In genomic region chr17:36937001-36937960, GRCh38 we compare ENCODE assay signal across 10 cellular contexts. TPM values are rescaled to one million over a fixed set of nuclear protein-coding genes. Genes with fewer than 3 reads are reported as not detected.
DNase-seq lines count a peak whose midpoint lies in the region; ATAC-seq and TF ChIP-seq lines count a peak whose summit lies in the region.
"Had no signal": no experiment of that assay in that cellular context is flagged by ENCODE, and none has a peak within 500 bp of the region (broad histone marks: within the 10 kb centered on the region; RNA-seq: fewer than 3 reads in every experiment).

LHX1 (plus strand) TSS chr17:36937475; CDS start chr17:36938198, 723 bp downstream.

- H3K36me3 ChIP-seq in WERI-Rb-1 (no peaks in the 10 kb centered on the region), iPS-15b (ENCODE audit: control insufficient read depth, insufficient read depth, low read length) (no peaks in the 10 kb centered on the region), suprapubic skin (no peaks in the 10 kb centered on the region)
- H3K36me3 ChIP-seq: pancreas had no signal

- TF ChIP-seq CTCF in WERI-Rb-1 (IDR thresholded peaks at IDR 0.05; ENCODE audit: low read depth, low read length) (no peak), suprapubic skin (IDR thresholded peaks at IDR 0.05) (no peak)

- no peak within 1 kb of the TSS for H3K9ac ChIP-seq in iPS-15b (ENCODE audit: low read depth, low read length)

- WGBS in suprapubic skin = 3% methylated on average over 74 of the region's 75 CpGs

- peaks cover 97% of the 10 kb centered on the region for H3K27me3 ChIP-seq in WERI-Rb-1 (ENCODE audit: insufficient read depth, low read depth, severe bottlenecking)
- H3K27me3 ChIP-seq in iPS-15b (ENCODE audit: control insufficient read depth, insufficient read depth, low read length) = peaks cover 96% of the 10 kb centered on the region
- peaks cover 100% of the 10 kb centered on the region for H3K27me3 ChIP-seq in suprapubic skin

- no peak for TF ChIP-seq POLR2A in suprapubic skin (IDR thresholded peaks at IDR 0.05)

- no peak for ATAC-seq in HG02973 (IDR thresholded peaks at IDR 0.05; ENCODE audit: unreplicated experiment)

- no peak within 1 kb of the TSS for H3K27ac ChIP-seq in WERI-Rb-1
- H3K27ac ChIP-seq in suprapubic skin = no peak within 1 kb of the TSS
- H3K27ac ChIP-seq: pancreas had no signal

- no peak for TF ChIP-seq EP300 in suprapubic skin (IDR thresholded peaks at IDR 0.05)

- H3K4me3 ChIP-seq in WERI-Rb-1 (ENCODE audit: low read depth, low read length) (peak within 1 kb of the TSS; percentile 8; the same call in 1 of the 2 replicates), iPS-15b (ENCODE audit: low read depth, low read length) (peak within 1 kb of the TSS; percentile 67), suprapubic skin (peak within 1 kb of the TSS; percentile 20)

- peak; percentile 42 for DNase-seq in activated T-cell treated with anti-CD3 and anti-CD28 coated beads, Interleukin-2, amount 50 U/mL, for 1 hour
- no peak for DNase-seq in activated T-cell treated with anti-CD3 and anti-CD28 coated beads for 4 hours
- no peak for DNase-seq in WERI-Rb-1
- no peak for DNase-seq in suprapubic skin (ENCODE audit: low spot score in 2 of 2)
- no peak for DNase-seq in activated CD4-positive, CD25-positive, alpha-beta regulatory T cell treated with anti-CD3 and anti-CD28 coated beads, Interleukin-2, amount 50 U/mL, for 72 hours
- no peak for DNase-seq in head of caudate nucleus
- DNase-seq: DMS153 had no signal

- H3K4me1 ChIP-seq in iPS-15b (ENCODE audit: control insufficient read depth, insufficient read depth, low read length) (peaks cover 12% of the 10 kb centered on the region), suprapubic skin (peaks cover 92% of the 10 kb centered on the region)

- intact Hi-C loops in head of caudate nucleus (cut with DNase I) = no loop called here

- H3K9me3 ChIP-seq in WERI-Rb-1 (ENCODE audit: severe bottlenecking) (peaks cover 4% of the 10 kb centered on the region), iPS-15b (ENCODE audit: control insufficient read depth, insufficient read depth, low read length) (no peaks in the 10 kb centered on the region), suprapubic skin (no peaks in the 10 kb centered on the region)
- H3K9me3 ChIP-seq: pancreas had no signal

RNA-seq across cellular contexts. Expression of gene LHX1, which starts in this region (rescaled TPM):
- not detected for total RNA-seq in suprapubic skin
- total RNA-seq: pancreas had no signal

Comparison
In these comparisons a context has a peak if more than half of its experiments do, and no peak if none do; other contexts are left out.
1. H3K4me3 ChIP-seq: peak in every context shown above with its lines; median percentile 67 in iPS-15b; 20 in suprapubic skin; 8 in WERI-Rb-1.